ENCODE assay signal across 26 cellular contexts in the genomic region with DNA sequence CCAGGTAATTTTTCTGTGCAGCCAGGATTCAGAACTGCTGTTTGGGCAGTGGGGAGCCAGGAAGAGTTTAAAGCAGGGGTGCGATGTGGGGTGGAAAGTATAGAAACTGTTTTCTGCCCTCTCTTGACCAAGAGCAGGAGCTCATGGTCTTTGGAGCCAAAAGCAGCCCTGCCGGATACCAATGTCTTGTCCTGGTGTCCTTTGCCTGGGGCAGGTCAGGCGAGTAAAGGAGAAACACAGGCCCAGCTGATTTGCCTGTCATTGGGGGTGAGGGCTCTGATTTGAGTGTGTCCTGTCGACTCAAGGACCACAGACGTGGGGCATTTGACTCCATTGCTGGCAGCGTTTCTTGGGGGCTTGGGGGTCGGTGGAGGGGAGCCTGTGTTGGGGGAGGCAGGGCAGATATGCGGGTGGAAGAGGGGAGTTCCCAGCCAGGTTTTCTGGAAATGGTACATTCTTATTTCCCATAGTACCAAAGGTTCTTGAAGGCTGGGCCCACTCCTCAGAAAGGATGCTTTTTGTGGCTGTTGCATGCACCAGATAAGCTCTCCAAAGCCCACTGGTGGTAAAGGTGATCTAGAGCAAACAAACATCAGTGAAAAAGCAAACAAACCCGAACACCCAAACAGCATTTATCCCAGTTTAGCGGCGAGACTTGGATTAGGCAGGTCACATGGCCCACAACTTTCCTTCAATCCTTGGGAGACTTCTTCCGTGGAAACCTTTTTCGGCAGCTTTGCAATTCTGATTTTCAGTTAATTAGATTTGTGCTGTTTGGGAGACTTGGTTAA. TPM values are rescaled to one million over a fixed set of nuclear protein-coding genes. Genes with fewer than 3 reads are reported as not detected.
DNase-seq lines count a peak whose midpoint lies in the region; ATAC-seq, FAIRE-seq and TF ChIP-seq lines count a peak whose summit lies in the region.
"Had no signal": no experiment of that assay in that cellular context is flagged by ENCODE, and none has a peak within 500 bp of the region (broad histone marks: within the 10 kb centered on the region; RNA-seq: fewer than 3 reads in every experiment).

No MANE protein-coding gene starts in this region.

- no peak overlapping the region for H3K56ac ChIP-seq in H1 (replicated peaks; ENCODE audit: insufficient read length, low read depth, low read length)

- CTCF ChIA-PET in H1 (lab: Charles Lee; ENCODE audit: partially characterized antibody) = interaction anchor here (0.6 to 1.4 kb wide), 4 partner anchors 37 to 421 kb away, joined by 3 to 5 read pairs (median 4); no protein-coding TSS in a partner anchor
- CTCF ChIA-PET in SK-N-SH (lab: Yijun Ruan, JAX) = interaction anchor here (0.8 to 1.4 kb wide), 4 partner anchors 11 to 111 kb away, joined by 3 to 6 read pairs (median 4); no protein-coding TSS in a partner anchor

- H3F3A ChIP-seq in SK-N-SH (replicated peaks; ENCODE audit: insufficient read depth) = no peaks in the 10 kb centered on the region

- no peaks in the 10 kb centered on the region for H3K27me3 ChIP-seq in H1 (replicated peaks in 1 of 4; ENCODE audit: control insufficient read depth in 3 of 4, extremely low read depth in 1 of 4, insufficient read depth in 3 of 4, low read length in 3 of 4)
- no peaks in the 10 kb centered on the region for H3K27me3 ChIP-seq in SK-N-SH (ENCODE audit: insufficient read depth)
- H3K27me3 ChIP-seq: dorsolateral prefrontal cortex, gastroesophageal sphincter, thyroid gland had no signal

- H4K5ac ChIP-seq in H1 (ENCODE audit: insufficient read length, low read depth, low read length) = no peak overlapping the region

- TF ChIP-seq EP300 in H1 (IDR thresholded peaks at IDR 0.05; ENCODE audit: borderline replicate concordance in 1 of 2, low read depth in 2 of 2, low read length in 2 of 2) (no peak), SK-N-SH (IDR thresholded peaks at IDR 0.05; ENCODE audit: borderline replicate concordance in 1 of 2, low read depth in 1 of 2, low read length in 1 of 2) (no peak)

- H3K18ac ChIP-seq in H1 (ENCODE audit: extremely low read depth, low read length) = peak overlapping the region; percentile 41

- ATAC-seq in HG02642 (IDR thresholded peaks at IDR 0.05; ENCODE audit: poor library complexity, unreplicated experiment) = no peak
- ATAC-seq: CD8-positive, alpha-beta T cell; gastroesophageal sphincter; stimulated activated naive CD8-positive, alpha-beta T cell treated with anti-CD3 and anti-CD28 coated beads, Interleukin-15, amount 100 ng/mL, for 72 hours had no signal

- H2BK5ac ChIP-seq in H1 (ENCODE audit: low read depth, low read length) = no peak overlapping the region

- H3K14ac ChIP-seq in H1 (ENCODE audit: insufficient read length) = no peak overlapping the region

- peaks cover 9 to 33% (median 26%) of the 10 kb centered on the region in 4 experiments for H3K4me1 ChIP-seq in H1 (replicated peaks in 1 of 4; ENCODE audit: control insufficient read depth in 3 of 4, insufficient read depth in 4 of 4, low read length in 3 of 4)
- H3K4me1 ChIP-seq in SK-N-SH (ENCODE audit: control insufficient read depth in 1 of 2, insufficient read depth in 2 of 2, low read depth in 1 of 2, low read length in 1 of 2) = peaks cover 0 to 13% of the 10 kb centered on the region in 2 experiments; a peak in 1 of 4 replicates
- H3K4me1 ChIP-seq: gastroesophageal sphincter, thyroid gland had no signal

- POLR2A ChIA-PET in H1 (lab: Charles Lee; ENCODE audit: partially characterized antibody) (no interaction called here), SK-N-SH (lab: Yijun Ruan, JAX) (no interaction called here)

- no peak overlapping the region for H3K4me2 ChIP-seq in H1 (ENCODE audit: insufficient read depth in 1 of 2, low read depth in 2 of 2, low read length in 2 of 2)
- H3K4me2 ChIP-seq in SK-N-SH = no peak overlapping the region

- H3K9ac ChIP-seq in H1 (replicated peaks in 1 of 4; ENCODE audit: extremely low read depth in 1 of 4, low read depth in 3 of 4, low read length in 3 of 4) = no peak overlapping the region
- no peak overlapping the region for H3K9ac ChIP-seq in SK-N-SH

- peak; percentile 17 for DNase-seq in NCI-H82 (lab: John Stamatoyannopoulos, UW)
- no peak for DNase-seq in NCI-H82 treated with DMSO at 0.1 percent for 48 hours (lab: John Stamatoyannopoulos, UW; ENCODE audit: unreplicated experiment)
- peak; percentile 58 for DNase-seq in NCI-H748 (lab: John Stamatoyannopoulos, UW; ENCODE audit: unreplicated experiment)
- DNase-seq in H1 (ENCODE audit: low read depth in 1 of 2, low spot score in 2 of 2) = no peak
- no peak for DNase-seq in occipital lobe (lab: John Stamatoyannopoulos, UW)
- DNase-seq in SK-N-SH = no peak
- DNase-seq: activated CD4-positive, alpha-beta T cell treated with anti-CD3 and anti-CD28 coated beads for 48 hours; activated naive CD4-positive, alpha-beta T cell; activated T-cell treated with anti-CD3 and anti-CD28 coated beads, Interleukin-2, amount 50 U/mL, for 24 hours; AML-193; CD8-positive, alpha-beta T cell; DMS153; dorsolateral prefrontal cortex; MV-4-11; naive B cell; NCI-H1694 treated with DMSO at 0.1 percent for 48 hours; NCI-H526 treated with DMSO at 0.1 percent for 48 hours; small intestine; stimulated activated CD8-positive, alpha-beta memory T cell treated with anti-CD3 and anti-CD28 coated beads, Interleukin-4, amount 100 ng/mL, for 48 hours; stimulated activated naive CD8-positive, alpha-beta T cell treated with anti-CD3 and anti-CD28 coated beads, Interleukin-15, amount 100 ng/mL, for 72 hours; thyroid gland had no signal

- H3K9me2 ChIP-seq in SK-N-SH = no peaks in the 10 kb centered on the region

- no peak for FAIRE-seq in H1 (lab: Jason Lieb, UNC)
- FAIRE-seq: A204.1, islet of Langerhans, small intestine had no signal

- no peak overlapping the region for H2BK120ac ChIP-seq in H1 (replicated peaks; ENCODE audit: low read depth, low read length)

- H2BK20ac ChIP-seq in H1 (ENCODE audit: low read length) = no peak overlapping the region

- no peak for TF ChIP-seq CTCF in H1 (IDR thresholded peaks at IDR 0.05; ENCODE audit: control extremely low read depth in 1 of 3, insufficient read depth in 1 of 3, low read depth in 1 of 3, low read length in 3 of 3)
- no peak for TF ChIP-seq CTCF in SK-N-SH (IDR thresholded peaks at IDR 0.05)

- no peak overlapping the region; the same call in 1 of the 2 replicates for H4K8ac ChIP-seq in H1 (ENCODE audit: extremely low read depth, insufficient read depth, low read length)

- WGBS in H1 (ENCODE audit: extremely low coverage in 1 of 2, insufficient coverage in 1 of 2, insufficient read length in 1 of 2, insufficient replicate concordance in 2 of 2, low coverage in 1 of 2, low lambda C conversion rate in 2 of 2, missing lambda C conversion rate in 1 of 2), 2 experiments = 76% methylated on average over 12 of the region's 13 CpGs; no CpG with 5 or more reads in 1 of the 2 experiments
- WGBS in SK-N-SH (ENCODE audit: low lambda C conversion rate) = 90% methylated on average over 13 of the region's 13 CpGs

- H3K36me3 ChIP-seq in H1 (ENCODE audit: control insufficient read depth in 2 of 4, insufficient read depth in 4 of 4, low read length in 3 of 4) = no peaks in the 10 kb centered on the region; a peak in 1 of 8 replicates
- peaks cover 6 to 9% of the 10 kb centered on the region in 2 experiments for H3K36me3 ChIP-seq in SK-N-SH (replicated peaks in 1 of 2; ENCODE audit: control insufficient read depth in 1 of 2, insufficient read depth in 2 of 2, low read length in 1 of 2)
- H3K36me3 ChIP-seq: thyroid gland had no signal

- no peak overlapping the region for H2BK12ac ChIP-seq in H1 (ENCODE audit: low read depth, low read length)

- H2AK5ac ChIP-seq in H1 (ENCODE audit: low read depth, low read length) = no peak overlapping the region

- no peak overlapping the region for H4K91ac ChIP-seq in H1 (replicated peaks; ENCODE audit: insufficient read length, low read length)

- no peak for TF ChIP-seq POLR2A in H1 (IDR thresholded peaks at IDR 0.05; ENCODE audit: control extremely low read depth in 1 of 2, low read depth in 2 of 2, low read length in 2 of 2)

- no peaks in the 10 kb centered on the region for H3K23me2 ChIP-seq in H1 (ENCODE audit: low read depth, low read length)

- peaks cover 0 to 64% of the 10 kb centered on the region in 2 experiments; a peak in 3 of 4 replicates for H3K79me2 ChIP-seq in H1 (ENCODE audit: control insufficient read depth in 1 of 2, insufficient read depth in 2 of 2, low read length in 2 of 2)
- H3K79me2 ChIP-seq in SK-N-SH (ENCODE audit: insufficient read depth) = no peaks in the 10 kb centered on the region; the same call in 1 of the 2 replicates

- H3K4me3 ChIP-seq in H1 (ENCODE audit: extremely low read depth in 1 of 4, insufficient read depth in 2 of 4, low read depth in 3 of 4, low read length in 4 of 4) = no peak overlapping the region
- H3K4me3 ChIP-seq in SK-N-SH (ENCODE audit: low read depth in 2 of 2, low read length in 1 of 2) = no peak overlapping the region
- H3K4me3 ChIP-seq: dorsolateral prefrontal cortex, gastroesophageal sphincter, thyroid gland had no signal

- H2AFZ ChIP-seq in H1 (ENCODE audit: low read length) (no peak overlapping the region), SK-N-SH (ENCODE audit: low read depth) (no peak overlapping the region)

- H3K27ac ChIP-seq in H1 (ENCODE audit: low read depth, low read length) (no peak overlapping the region), temporal lobe (ENCODE audit: low read depth, low read length) (peak overlapping the region; percentile 5), SK-N-SH (ENCODE audit: low read depth in 2 of 2, low read length in 1 of 2) (no peak overlapping the region)
- H3K27ac ChIP-seq: gastroesophageal sphincter, thyroid gland had no signal

- no peaks in the 10 kb centered on the region for H3K9me3 ChIP-seq in H1 (ENCODE audit: insufficient read depth in 2 of 2, low read depth in 1 of 2, low read length in 1 of 2)
- no peaks in the 10 kb centered on the region for H3K9me3 ChIP-seq in SK-N-SH
- H3K9me3 ChIP-seq: gastroesophageal sphincter, thyroid gland had no signal

- TF ChIP-seq RAD21 in H1 (IDR thresholded peaks at IDR 0.05 in 1 of 2, conservative IDR thresholded peaks at IDR 0.05 in 1 of 2; ENCODE audit: low read depth in 2 of 2, low read length in 2 of 2) (no peak), SK-N-SH (IDR thresholded peaks at IDR 0.05; ENCODE audit: low read length) (no peak)

- H3K4ac ChIP-seq in H1 (replicated peaks; ENCODE audit: insufficient read length, low read depth, low read length) = no peak overlapping the region

- H3K79me1 ChIP-seq in H1 (ENCODE audit: low read depth, low read length) = peaks cover 9% of the 10 kb centered on the region

- H3K23ac ChIP-seq in H1 (ENCODE audit: insufficient read length) = no peak overlapping the region

- H2BK15ac ChIP-seq in H1 (ENCODE audit: low read length) = no peak overlapping the region

- H4K20me1 ChIP-seq in H1 (replicated peaks in 1 of 2; ENCODE audit: control insufficient read depth in 1 of 2, insufficient read depth in 2 of 2, low read length in 2 of 2) (peaks cover 2 to 3% of the 10 kb centered on the region in 2 experiments), SK-N-SH (ENCODE audit: insufficient read depth) (no peaks in the 10 kb centered on the region)

RNA-seq across cellular contexts. Expression of gene MSI2, which starts 58.9 kb away (rescaled TPM):
- total RNA-seq in H1 (2021; fragmentation: NEBNext Ultra II Directional; extraction: Animal tissue kit (Norgen Biotek cat#: 25700)) = 73.1 and 80.6 TPM in 2 replicates
- polyA plus RNA-seq in H1 (2011; rRNA removed) (36.7 and 50.7 TPM in 2 replicates), SK-N-SH (2012; rRNA removed) (24.1 and 25.5 TPM in 2 replicates)
- polyA plus RNA-seq in H1 (2011; cell fraction: cytosol; rRNA removed) = 42.1 TPM
- 128 TPM for polyA plus RNA-seq in H1 (2011; cell fraction: nucleus; rRNA removed)
- 44.3 to 54.1 TPM (median 46.9 TPM) in 4 replicates for polyA plus RNA-seq in H1 (2012, experiment 1 of 2)
- polyA plus RNA-seq in H1 (2012, experiment 2 of 2) = 9.0 TPM
- 27.9 TPM for polyA plus RNA-seq in H1 (2013, experiment 1 of 2)
- polyA plus RNA-seq in H1 (2013, experiment 2 of 2) = 25.3 TPM
- 115 and 134 TPM in 2 replicates for polyA minus RNA-seq in H1 (2011; rRNA and poly(A)+ RNA removed)
- polyA minus RNA-seq in H1 (2011; cell fraction: cytosol; rRNA and poly(A)+ RNA removed) = 52.1 TPM
- polyA minus RNA-seq in H1 (2011; cell fraction: nucleus; rRNA and poly(A)+ RNA removed) = 164 TPM
- total RNA-seq in temporal lobe (28.3 TPM), occipital lobe (44.6 TPM)
- 23.2 and 23.5 TPM in 2 replicates for polyA plus RNA-seq in SK-N-SH (2012; cell fraction: cytosol; rRNA removed)
- polyA plus RNA-seq in SK-N-SH (2012; cell fraction: nucleus; rRNA removed) = 25.7 and 34.7 TPM in 2 replicates

Comparison
In these comparisons a context has a peak if more than half of its experiments do, and no peak if none do; other contexts are left out.
1. DNase-seq: peak in NCI-H82 (single experiment) and NCI-H748 (single experiment); none in NCI-H82 treated with DMSO at 0.1 percent for 48 hours (single experiment), H1 (0 of 2), occipital lobe (single experiment) and SK-N-SH (single experiment).